Comparison of ENCODE assay signal across 18 cellular contexts in the genomic region with DNA sequence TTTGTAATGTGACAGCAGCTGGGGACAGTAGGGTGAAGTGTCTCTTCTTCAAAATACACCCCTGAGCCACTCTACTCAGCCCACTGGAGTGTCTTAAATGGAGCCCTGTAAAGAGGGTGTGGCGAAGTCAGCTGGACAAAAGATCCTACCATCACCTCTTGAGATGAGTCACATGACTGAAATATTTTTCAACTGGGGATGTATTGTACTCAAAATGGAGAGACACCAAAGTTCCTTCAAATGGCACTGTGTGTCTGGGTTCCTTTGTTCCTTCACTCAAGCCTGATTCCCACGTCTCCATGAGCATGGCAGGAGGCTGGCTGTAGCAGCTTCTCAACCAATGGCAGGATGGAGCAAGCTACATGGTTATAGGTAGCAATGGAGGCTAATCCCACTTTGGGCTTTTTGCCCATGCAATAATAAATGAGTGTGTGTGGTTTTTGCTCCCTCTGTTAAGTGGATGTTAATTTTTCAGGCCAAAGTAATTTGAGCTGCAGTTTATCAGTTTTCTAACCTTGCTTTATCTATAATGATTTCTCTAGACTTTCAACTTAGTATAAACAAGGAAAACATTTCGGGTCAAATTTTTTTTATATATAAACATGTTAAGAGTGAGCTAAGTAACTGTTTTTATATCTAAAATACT.
"Had no signal": no experiment of that assay in that cellular context is flagged by ENCODE, and none has a peak within 500 bp of the region (broad histone marks: within the 10 kb centered on the region; RNA-seq: fewer than 3 reads in every experiment).

No MANE protein-coding gene starts in this region.

- H3K4me3 ChIP-seq: mucosa of descending colon, prostate gland, thyroid gland, uterus had no signal

- DNase-seq: activated CD4-positive, alpha-beta T cell treated with anti-CD3 and anti-CD28 coated beads, Interleukin-2, amount 50 U/mL, for 48 hours; activated naive CD8-positive, alpha-beta T cell treated with anti-CD3 and anti-CD28 coated beads, Interleukin-2, amount 10 ng/mL, durations not matched to agents 7 days and 5 days; activated T-cell treated with anti-CD3 and anti-CD28 coated beads, Interleukin-2, amount 50 U/mL, for 48 hours; anterior cingulate cortex; cerebellar nuclear complex; effector memory CD4-positive, alpha-beta T cell; foreskin fibroblast; glutamatergic neuron; hypothalamus; left ventricle myocardium superior; mucosa of descending colon; naive thymus-derived CD8-positive, alpha-beta T cell; stimulated activated CD4-positive, alpha-beta T cell treated with anti-CD3 and anti-CD28 coated beads, Interleukin-1b, Interleukin-23, amount 100 ng/mL, for 48 hours; thyroid gland; uterus had no signal

- ATAC-seq: left ventricle myocardium superior; mucosa of descending colon; naive thymus-derived CD8-positive, alpha-beta T cell; sciatic nerve; stimulated activated effector memory CD8-positive, alpha-beta T cell treated with anti-CD3 and anti-CD28 coated beads, Interleukin-12 subunit alpha, Interleukin-12 subunit beta, amount 100 ng/mL, for 72 hours had no signal
